Comparison of ENCODE assay signal across 20 cellular contexts in the genomic region with DNA sequence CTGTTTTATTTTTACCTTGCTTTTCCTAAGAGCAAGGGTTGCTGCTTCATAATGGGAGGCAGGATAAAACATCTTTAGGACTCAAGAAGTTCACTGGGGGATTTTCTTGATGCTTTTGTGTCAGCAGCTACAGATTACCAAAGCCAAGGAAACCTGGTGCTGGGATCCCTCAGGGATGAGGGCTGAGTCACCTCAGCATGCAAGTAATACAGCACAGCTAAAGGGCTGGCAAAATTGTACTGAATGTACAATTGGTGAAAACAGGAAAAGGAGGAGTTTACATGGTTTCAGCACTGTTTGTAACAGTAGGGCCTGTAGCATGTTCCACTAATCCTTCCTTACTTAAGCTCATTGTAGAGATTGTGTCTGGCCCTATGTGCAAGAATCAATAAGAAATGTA.
DNase-seq lines count a peak whose midpoint lies in the region; TF ChIP-seq lines count a peak whose summit lies in the region.
"Had no signal": no experiment of that assay in that cellular context is flagged by ENCODE, and none has a peak within 500 bp of the region (broad histone marks: within the 10 kb centered on the region; RNA-seq: fewer than 3 reads in every experiment).

No MANE protein-coding gene starts in this region.

- H3K4me3 ChIP-seq in GM23248 (no peak overlapping the region), fibroblast of the aortic adventitia (ENCODE audit: low read depth, low read length) (no peak overlapping the region)
- H3K4me3 ChIP-seq: spleen, suprapubic skin had no signal

- no peaks in the 10 kb centered on the region for H3K4me1 ChIP-seq in GM23248 (ENCODE audit: insufficient read depth)
- H3K4me1 ChIP-seq: spleen, suprapubic skin had no signal

- TF ChIP-seq CTCF in fibroblast of the aortic adventitia (IDR thresholded peaks at IDR 0.05; ENCODE audit: insufficient read depth, low read length) (no peak), GM20000 (IDR thresholded peaks at IDR 0.05; ENCODE audit: extremely low read depth, missing control alignments) (no peak)

- H3K27me3 ChIP-seq in GM23248 (replicated peaks; ENCODE audit: insufficient read depth) = no peaks in the 10 kb centered on the region
- H3K27me3 ChIP-seq: spleen, suprapubic skin had no signal

- H3K36me3 ChIP-seq in GM23248 (ENCODE audit: low read depth) = no peaks in the 10 kb centered on the region
- H3K36me3 ChIP-seq: spleen, suprapubic skin had no signal

- H3K27ac ChIP-seq in GM23248 = no peak overlapping the region
- H3K27ac ChIP-seq: C4-2B, spleen, suprapubic skin had no signal

- H2AFZ ChIP-seq in GM23248 = no peak overlapping the region

- in situ Hi-C loops in GM23248 (cut with MboI) = no loop called here

- H3K9ac ChIP-seq in GM23248 = no peak overlapping the region

- H3K9me2 ChIP-seq in GM23248 (ENCODE audit: insufficient read depth) = no peaks in the 10 kb centered on the region

- no peaks in the 10 kb centered on the region for H3K9me3 ChIP-seq in GM23248 (ENCODE audit: low read depth)
- H3K9me3 ChIP-seq: spleen had no signal

- DNase-seq in GM23248 (peak; percentile 6), astrocyte of the hippocampus (ENCODE audit: low read depth, low spot score) (peak; percentile 50), fibroblast of the aortic adventitia (ENCODE audit: low read depth) (peak; percentile 7), renal cortical epithelial cell (ENCODE audit: low read depth) (peak; percentile 24), SIG-M5 (lab: John Stamatoyannopoulos, UW) (no peak), GM20000 (ENCODE audit: low spot score) (no peak)
- DNase-seq in activated CD4-positive, CD25-positive, alpha-beta regulatory T cell (lab: John Stamatoyannopoulos, UW) = no peak
- no peak for DNase-seq in activated CD8-positive, alpha-beta memory T cell treated with anti-CD3 and anti-CD28 coated beads for 24 hours
- DNase-seq: effector CD4-positive, alpha-beta T cell; EL; mesendoderm; naive B cell; NCI-H1105; NCI-H2029; NCI-H345; NCI-H82; spleen; stimulated activated CD4-positive, alpha-beta T cell treated with anti-CD3 and anti-CD28 coated beads, Interleukin-2, amount 100 ng/mL, for 48 hours had no signal

- H3F3A ChIP-seq in GM23248 (ENCODE audit: insufficient read depth) = no peaks in the 10 kb centered on the region

- no peak overlapping the region for H3K4me2 ChIP-seq in GM23248 (ENCODE audit: unreplicated experiment)

- no peaks in the 10 kb centered on the region for H4K20me1 ChIP-seq in GM23248 (ENCODE audit: insufficient read depth)

- no peaks in the 10 kb centered on the region for H3K79me2 ChIP-seq in GM23248 (ENCODE audit: insufficient read depth)

Comparison
In these comparisons a context has a peak if more than half of its experiments do, and no peak if none do; other contexts are left out.
1. DNase-seq: peak in GM23248 (single experiment), astrocyte of the hippocampus (single experiment), fibroblast of the aortic adventitia (single experiment) and renal cortical epithelial cell (single experiment); none in activated CD4-positive, CD25-positive, alpha-beta regulatory T cell (0 of 4), activated CD8-positive, alpha-beta memory T cell treated with anti-CD3 and anti-CD28 coated beads for 24 hours (single experiment), SIG-M5 (single experiment) and GM20000 (single experiment).